In the genomic region with DNA sequence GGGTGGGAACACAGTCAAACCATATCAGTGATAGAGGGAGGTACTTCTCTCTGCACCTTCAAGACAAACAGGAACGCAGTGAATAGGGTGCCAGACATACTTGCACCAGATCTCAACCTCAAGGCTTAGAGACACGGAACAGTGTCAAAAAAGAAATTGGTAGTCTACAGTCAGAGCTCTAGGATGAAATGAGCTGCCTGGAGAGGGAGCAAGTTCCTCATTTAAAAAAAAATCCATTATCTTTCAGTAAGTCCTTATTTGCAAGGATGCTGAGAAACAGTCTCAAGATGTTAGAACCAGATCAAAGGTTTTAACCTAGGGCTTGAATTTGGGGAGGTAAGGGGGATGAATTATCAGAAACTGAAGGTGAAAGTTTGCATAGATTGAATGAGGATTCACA, we compare ENCODE assay signal across 22 cellular contexts. TPM values are rescaled to one million over a fixed set of nuclear protein-coding genes. Genes with fewer than 3 reads are reported as not detected.
DNase-seq lines count a peak whose midpoint lies in the region; ATAC-seq, FAIRE-seq and TF ChIP-seq lines count a peak whose summit lies in the region.
"Had no signal": no experiment of that assay in that cellular context is flagged by ENCODE, and none has a peak within 500 bp of the region (broad histone marks: within the 10 kb centered on the region; RNA-seq: fewer than 3 reads in every experiment).

No MANE protein-coding gene starts in this region.

- H3K27me3 ChIP-seq in psoas muscle (ENCODE audit: insufficient read depth in 3 of 3, low read length in 2 of 3) = no peaks in the 10 kb centered on the region

- H3K9me3 ChIP-seq in psoas muscle (peaks cover 5% of the 10 kb centered on the region), T-helper 17 cell (ENCODE audit: control insufficient read depth, low read length, poor library complexity, severe bottlenecking) (no peaks in the 10 kb centered on the region)
- H3K9me3 ChIP-seq: Caco-2, mucosa of descending colon had no signal

- no peak overlapping the region for H3K27ac ChIP-seq in psoas muscle

- no peak overlapping the region for H3K27ac Mint-ChIP-seq in T-helper 17 cell
- H3K27ac Mint-ChIP-seq: IgD-negative memory B cell had no signal

- intact Hi-C loops in psoas muscle (cut with DNase I) = loop anchor here in 1 of 2 donors (2.0 to 5.0 kb wide), 3 partner anchors 39 to 141 kb away; no protein-coding TSS in a partner anchor

- no peaks in the 10 kb centered on the region for H3K36me3 Mint-ChIP-seq in T-helper 17 cell (ENCODE audit: low read depth)
- H3K36me3 Mint-ChIP-seq: IgD-negative memory B cell had no signal

- peak; percentile 21 for TF ChIP-seq CTCF in epithelial cell of proximal tubule (conservative IDR thresholded peaks at IDR 0.05; ENCODE audit: low read depth, low read length)
- TF ChIP-seq CTCF in psoas muscle (IDR thresholded peaks at IDR 0.05) = peak; percentile 25

- peaks cover 27% of the 10 kb centered on the region for H3K4me1 ChIP-seq in psoas muscle

- WGBS in psoas muscle, 3 donors = 70 to 81% (median 71%) methylated on average over 2 of the region's 2 CpGs

- no peak for FAIRE-seq in urothelium cell line (lab: Jason Lieb, UNC)

- no peaks in the 10 kb centered on the region for H3K36me3 ChIP-seq in psoas muscle (ENCODE audit: insufficient read depth in 1 of 2, low read depth in 1 of 2)

- H3K4me3 Mint-ChIP-seq in T-helper 17 cell = no peak overlapping the region
- H3K4me3 Mint-ChIP-seq: IgD-negative memory B cell had no signal

- no peak overlapping the region for H3K4me3 ChIP-seq in epithelial cell of proximal tubule (ENCODE audit: low read depth, low read length)
- no peak overlapping the region for H3K4me3 ChIP-seq in psoas muscle
- H3K4me3 ChIP-seq: mucosa of descending colon had no signal

- H3K4me1 Mint-ChIP-seq in T-helper 17 cell = no peaks in the 10 kb centered on the region
- H3K4me1 Mint-ChIP-seq: IgD-negative memory B cell had no signal

- H3K27me3 Mint-ChIP-seq in T-helper 17 cell = no peaks in the 10 kb centered on the region
- H3K27me3 Mint-ChIP-seq: IgD-negative memory B cell had no signal

- ATAC-seq in psoas muscle = no peak
- no peak for ATAC-seq in GM19452 (IDR thresholded peaks at IDR 0.05; ENCODE audit: unreplicated experiment)
- ATAC-seq in T-helper 17 cell = no peak
- ATAC-seq: activated CD4-positive, CD25-positive, alpha-beta regulatory T cell treated with anti-CD3 and anti-CD28 coated beads, Interleukin-2, amount 50 U/mL, for 24 hours; mucosa of descending colon; stimulated activated naive CD8-positive, alpha-beta T cell treated with anti-CD3 and anti-CD28 coated beads, Interleukin-15, Interleukin-2, amounts not matched to agents 100 U/mL and 50 U/mL, for 24 hours had no signal

- DNase-seq in CD1c-positive myeloid dendritic cell (ENCODE audit: extremely low spot score) = peak; percentile 9
- peak; percentile 24 for DNase-seq in RPMI7951 (ENCODE audit: low read depth)
- no peak for DNase-seq in epithelial cell of proximal tubule (ENCODE audit: low read depth)
- no peak for DNase-seq in psoas muscle
- DNase-seq in GOT3 (lab: John Stamatoyannopoulos, UW) = no peak
- DNase-seq in T-helper 17 cell = no peak
- no peak for DNase-seq in urothelium cell line (ENCODE audit: low spot score)
- DNase-seq: activated CD8-positive, alpha-beta memory T cell treated with anti-CD3 and anti-CD28 coated beads for 24 hours; Caco-2; caudate nucleus; effector memory CD4-positive, alpha-beta T cell; foreskin melanocyte; H7; mucosa of descending colon; NCI-H2081; NCI-H510A; retina; SHP77; stimulated activated naive CD8-positive, alpha-beta T cell treated with anti-CD3 and anti-CD28 coated beads, Interleukin-15, Interleukin-2, amounts not matched to agents 100 U/mL and 50 U/mL, for 24 hours had no signal

RNA-seq across cellular contexts. Expression of gene LMCD1, which starts 20.2 kb away (rescaled TPM):
- 31.8 and 40.6 TPM in 2 replicates for total RNA-seq in RPMI7951 (2014; rRNA removed; shearing (Covaris generic))
- total RNA-seq in epithelial cell of proximal tubule (69.0 and 70.2 TPM in 2 replicates), psoas muscle (1,000 to 10,000 TPM in 1 of 4 donors, 100 to 1,000 TPM in 3; 340 to 1,074 (median 476) TPM), T-helper 17 cell (under 1 TPM; 0.85 to 0.89 TPM)
- 1,000 to 10,000 TPM in 1 of 3 donors, 100 to 1,000 TPM in 1, 10 to 100 TPM in 1; 83.0 to 1,120 (median 129) TPM for polyA plus RNA-seq in psoas muscle

Comparison
In these comparisons a context has a peak if more than half of its experiments do, and no peak if none do; other contexts are left out.
1. DNase-seq: peak in CD1c-positive myeloid dendritic cell (single experiment) and RPMI7951 (single experiment); none in epithelial cell of proximal tubule (single experiment), psoas muscle (0 of 2), GOT3 (single experiment), T-helper 17 cell (0 of 3) and urothelium cell line (single experiment).
2. RNA of gene LMCD1, which starts 20.2 kb away (total RNA-seq): 340 to 1,074 TPM in psoas muscle, 69.0 to 70.2 TPM in epithelial cell of proximal tubule and 31.8 to 40.6 TPM in RPMI7951; 0.85 to 0.89 TPM in T-helper 17 cell; every median in the first group is over 10 times any median in the second.